2 cellular contexts compared by ENCODE assay signal in genomic region chr11:57213282-57214086, GRCh38.
TF ChIP-seq lines count a peak whose summit lies in the region.

No MANE protein-coding gene starts in this region.

TF ChIP-seq in SK-N-SH, 30 proteins besides CTCF, POLR2A, EP300 and RAD21 (continued from another document):
- TF ChIP-seq, protein P1, sequence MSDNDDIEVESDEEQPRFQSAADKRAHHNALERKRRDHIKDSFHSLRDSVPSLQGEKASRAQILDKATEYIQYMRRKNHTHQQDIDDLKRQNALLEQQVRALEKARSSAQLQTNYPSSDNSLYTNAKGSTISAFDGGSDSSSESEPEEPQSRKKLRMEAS (IDR thresholded peaks at IDR 0.05; ENCODE audit: low read depth), result no peak
- TF ChIP-seq GABPA (IDR thresholded peaks at IDR 0.05; ENCODE audit: low read depth) (no peak), POLR2AphosphoS5 (IDR thresholded peaks at IDR 0.05; ENCODE audit: low read depth, low read length) (no peak), FOXM1 (IDR thresholded peaks at IDR 0.05; ENCODE audit: low read depth) (no peak), NRF1 (IDR thresholded peaks at IDR 0.05; ENCODE audit: low read depth, low read length) (no peak), ZBTB33 (IDR thresholded peaks at IDR 0.05; ENCODE audit: borderline replicate concordance, low read depth) (no peak), GATA2 (CRISPR knock-in tag; IDR thresholded peaks at IDR 0.05) (no peak), SIN3A (IDR thresholded peaks at IDR 0.05; ENCODE audit: borderline replicate concordance, low read depth, low read length) (no peak), RXRA (IDR thresholded peaks at IDR 0.05; ENCODE audit: borderline replicate concordance, low read depth) (no peak), NFIC (IDR thresholded peaks at IDR 0.05; ENCODE audit: borderline replicate concordance) (no peak), FOSL2 (IDR thresholded peaks at IDR 0.05; ENCODE audit: borderline replicate concordance, low read depth) (no peak), IRF3 (IDR thresholded peaks at IDR 0.05; ENCODE audit: low read depth, low read length) (no peak), MXI1 (IDR thresholded peaks at IDR 0.05; ENCODE audit: low read depth, low read length) (no peak)

TF ChIP-seq in SK-N-SH treated with all-trans-retinoic acid at 6 μM for 48 hours, 23 proteins besides CTCF, POLR2A, EP300 and RAD21 (continued from another document):
- TF ChIP-seq CREB5 (CRISPR knock-in tag; IDR thresholded peaks at IDR 0.05; ENCODE audit: low read depth) (no peak), ZFP3 (CRISPR knock-in tag; IDR thresholded peaks at IDR 0.05) (no peak), SNAI2 (CRISPR knock-in tag; IDR thresholded peaks at IDR 0.05) (no peak), ARNTL (CRISPR knock-in tag; IDR thresholded peaks at IDR 0.05; ENCODE audit: borderline replicate concordance, low read depth) (no peak), ZFP30 (CRISPR knock-in tag; IDR thresholded peaks at IDR 0.05) (no peak), BACH2 (CRISPR knock-in tag; IDR thresholded peaks at IDR 0.05; ENCODE audit: borderline replicate concordance) (no peak)
